ENCODE assay signal across 20 cellular contexts in genomic region chr14:59086241-59086899, GRCh38.
A peak's percentile ranks its signal among the peaks of the same experiment; 100 is the strongest.
DNase-seq lines count a peak whose midpoint lies in the region; ATAC-seq and TF ChIP-seq lines count a peak whose summit lies in the region.
"Had no signal": no experiment of that assay in that cellular context is flagged by ENCODE, and none has a peak within 500 bp of the region (broad histone marks: within the 10 kb centered on the region; RNA-seq: fewer than 3 reads in every experiment).

No MANE protein-coding gene starts in this region.

- H3K4me1 Mint-ChIP-seq in T-helper 17 cell = no peaks in the 10 kb centered on the region
- H3K4me1 Mint-ChIP-seq in activated naive CD4-positive, alpha-beta T cell treated with anti-CD3 and anti-CD28 coated beads for 36 hours (ENCODE audit: low read depth) = no peaks in the 10 kb centered on the region
- H3K4me1 Mint-ChIP-seq: activated CD4-positive, alpha-beta T cell treated with anti-CD3 and anti-CD28 coated beads, Interleukin-2, amount 10 ng/mL, durations not matched to agents 24 days and 14 days; T-cell had no signal

- no peak overlapping the region for H3K4me3 ChIP-seq in fibroblast of mammary gland (ENCODE audit: control insufficient read depth, low read depth, low read length)
- H3K4me3 ChIP-seq: BLaER1 treated with 17β-estradiol and CSF1 and Interleukin-3, amounts not matched to agents 10 nM and 100 nM; transverse colon had no signal

- H3K36me3 Mint-ChIP-seq in T-helper 17 cell (ENCODE audit: low read depth) = no peaks in the 10 kb centered on the region
- H3K36me3 Mint-ChIP-seq in activated naive CD4-positive, alpha-beta T cell treated with anti-CD3 and anti-CD28 coated beads for 36 hours (ENCODE audit: low read depth) = no peaks in the 10 kb centered on the region
- H3K36me3 Mint-ChIP-seq: naive thymus-derived CD8-positive, alpha-beta T cell; T-cell had no signal

- no peak for ATAC-seq in T-helper 17 cell
- no peak for ATAC-seq in GM18519 (IDR thresholded peaks at IDR 0.05; ENCODE audit: low FRiP score, unreplicated experiment)
- ATAC-seq: foreskin keratinocyte; naive thymus-derived CD8-positive, alpha-beta T cell; Right ventricle myocardium inferior; stimulated activated naive CD8-positive, alpha-beta T cell treated with anti-CD3 and anti-CD28 coated beads, Interleukin-15, Interleukin-2, amounts not matched to agents 100 U/mL and 50 U/mL, for 24 hours; T-cell had no signal

- peak overlapping the region; percentile 19 for H3K4me3 Mint-ChIP-seq in T-helper 17 cell
- no peak overlapping the region for H3K4me3 Mint-ChIP-seq in activated naive CD4-positive, alpha-beta T cell treated with anti-CD3 and anti-CD28 coated beads for 36 hours
- H3K4me3 Mint-ChIP-seq: activated CD4-positive, alpha-beta T cell treated with anti-CD3 and anti-CD28 coated beads, Interleukin-2, amount 10 ng/mL, durations not matched to agents 24 days and 14 days; naive thymus-derived CD8-positive, alpha-beta T cell; T-cell had no signal

- CTCF ChIA-PET in activated naive CD4-positive, alpha-beta T cell treated with anti-CD3 and anti-CD28 coated beads for 36 hours (lab: Charles Lee) = no interaction called here

- peaks cover 35% of the 10 kb centered on the region for H3K27me3 Mint-ChIP-seq in T-helper 17 cell
- peaks cover 10% of the 10 kb centered on the region for H3K27me3 Mint-ChIP-seq in activated naive CD4-positive, alpha-beta T cell treated with anti-CD3 and anti-CD28 coated beads for 36 hours (ENCODE audit: low read depth)

- no peaks in the 10 kb centered on the region for H3K9me3 ChIP-seq in T-helper 17 cell (ENCODE audit: control insufficient read depth, low read length, poor library complexity, severe bottlenecking)
- H3K9me3 ChIP-seq: BLaER1 treated with 17β-estradiol and CSF1 and Interleukin-3, amounts not matched to agents 10 nM and 100 nM; transverse colon had no signal

- DNase-seq in NCI-H1694 (lab: John Stamatoyannopoulos, UW) (peak; percentile 53), NCI-H1694 treated with DMSO at 0.1 percent for 48 hours (lab: John Stamatoyannopoulos, UW) (no peak), T-helper 17 cell (no peak), fibroblast of mammary gland (ENCODE audit: low read depth) (peak; percentile 24), cortex of kidney (lab: John Stamatoyannopoulos, UW) (no peak), AG20443 (ENCODE audit: low spot score) (no peak)
- no peak for DNase-seq in activated naive CD4-positive, alpha-beta T cell treated with anti-CD3 and anti-CD28 coated beads for 36 hours
- DNase-seq: activated CD4-positive, alpha-beta T cell treated with anti-CD3 and anti-CD28 coated beads, Interleukin-2, amount 10 ng/mL, durations not matched to agents 24 days and 14 days; amygdala; foreskin keratinocyte; GF-D8; naive thymus-derived CD8-positive, alpha-beta T cell; NCI-H1930; stimulated activated CD4-positive, alpha-beta T cell treated with anti-CD3 and anti-CD28 coated beads, Interleukin-1b, Interleukin-23, amount 100 ng/mL, for 48 hours; stimulated activated naive CD8-positive, alpha-beta T cell treated with anti-CD3 and anti-CD28 coated beads, Interleukin-15, Interleukin-2, amounts not matched to agents 100 U/mL and 50 U/mL, for 24 hours; T-cell; transverse colon had no signal

- H3K27ac Mint-ChIP-seq in T-helper 17 cell = no peak overlapping the region
- no peak overlapping the region for H3K27ac Mint-ChIP-seq in activated naive CD4-positive, alpha-beta T cell treated with anti-CD3 and anti-CD28 coated beads for 36 hours
- H3K27ac Mint-ChIP-seq: activated CD4-positive, alpha-beta T cell treated with anti-CD3 and anti-CD28 coated beads, Interleukin-2, amount 10 ng/mL, durations not matched to agents 24 days and 14 days; T-cell had no signal

- intact Hi-C loops in activated naive CD4-positive, alpha-beta T cell treated with anti-CD3 and anti-CD28 coated beads for 36 hours (cut with micrococcal nuclease) = no loop called here

- H3K9me3 Mint-ChIP-seq in activated naive CD4-positive, alpha-beta T cell treated with anti-CD3 and anti-CD28 coated beads for 36 hours = no peaks in the 10 kb centered on the region
- H3K9me3 Mint-ChIP-seq: activated CD4-positive, alpha-beta T cell treated with anti-CD3 and anti-CD28 coated beads, Interleukin-2, amount 10 ng/mL, durations not matched to agents 24 days and 14 days; naive thymus-derived CD8-positive, alpha-beta T cell; T-cell had no signal

- no peak for TF ChIP-seq CTCF in fibroblast of mammary gland (conservative IDR thresholded peaks at IDR 0.05; ENCODE audit: control insufficient read depth, insufficient read depth, low read depth, low read length)

Comparison
In these comparisons a context has a peak if more than half of its experiments do, and no peak if none do; other contexts are left out.
1. DNase-seq: peak in NCI-H1694 (single experiment) and fibroblast of mammary gland (single experiment); none in NCI-H1694 treated with DMSO at 0.1 percent for 48 hours (single experiment), T-helper 17 cell (0 of 3), activated naive CD4-positive, alpha-beta T cell treated with anti-CD3 and anti-CD28 coated beads for 36 hours (single experiment), cortex of kidney (single experiment) and AG20443 (single experiment).